15 cellular contexts compared by ENCODE assay signal in genomic region chr1:96587222-96587621, GRCh38.
DNase-seq lines count a peak whose midpoint lies in the region; ATAC-seq and TF ChIP-seq lines count a peak whose summit lies in the region.
"Had no signal": no experiment of that assay in that cellular context is flagged by ENCODE, and none has a peak within 500 bp of the region (broad histone marks: within the 10 kb centered on the region; RNA-seq: fewer than 3 reads in every experiment).

No MANE protein-coding gene starts in this region.

- H3K4me2 ChIP-seq in BLaER1, result peak overlapping the region; percentile 51

- H4K20me1 ChIP-seq in BLaER1, result no peaks in the 10 kb centered on the region

- H3K4me1 ChIP-seq in BLaER1 (peaks cover 24% of the 10 kb centered on the region), breast epithelium (no peaks in the 10 kb centered on the region)

- no peak for TF ChIP-seq POLR2A in breast epithelium (IDR thresholded peaks at IDR 0.05)

- H3K9me3 ChIP-seq in BLaER1 (no peaks in the 10 kb centered on the region), breast epithelium (no peaks in the 10 kb centered on the region)

- no peak for ATAC-seq in stimulated activated naive CD8-positive, alpha-beta T cell treated with anti-CD3 and anti-CD28 coated beads, Interleukin-15, Interleukin-2, amounts not matched to agents 100 U/mL and 50 U/mL, for 24 hours
- ATAC-seq: GM12878, K562 had no signal

- H3K4me3 ChIP-seq in BLaER1 (no peak overlapping the region), breast epithelium (no peak overlapping the region)
- H3K4me3 ChIP-seq in Jurkat, Clone E6-1 (ENCODE audit: low read length), result no peak overlapping the region
- H3K4me3 ChIP-seq: GM12878, K562 had no signal

- H3K36me3 ChIP-seq in BLaER1, result no peaks in the 10 kb centered on the region
- H3K36me3 ChIP-seq in breast epithelium, result no peaks in the 10 kb centered on the region

- no peak overlapping the region for H3K27ac ChIP-seq in BLaER1
- no peak overlapping the region for H3K27ac ChIP-seq in breast epithelium
- H3K27ac ChIP-seq: 22Rv1 had no signal

- H3K27me3 ChIP-seq in BLaER1 (no peaks in the 10 kb centered on the region), breast epithelium (no peaks in the 10 kb centered on the region)

- peak; percentile 14 for DNase-seq in Jurkat, Clone E6-1 (ENCODE audit: low read depth, low spot score)
- peak; percentile 52 for DNase-seq in medulla oblongata (ENCODE audit: extremely low spot score)
- peak; percentile 48 for DNase-seq in superior temporal gyrus (ENCODE audit: extremely low spot score)
- DNase-seq in stimulated activated naive CD8-positive, alpha-beta T cell treated with anti-CD3 and anti-CD28 coated beads, Interleukin-15, Interleukin-2, amounts not matched to agents 100 U/mL and 50 U/mL, for 24 hours, result no peak
- no peak for DNase-seq in HuH-7 (ENCODE audit: low spot score)
- DNase-seq in breast epithelium (ENCODE audit: low spot score in 2 of 2), result no peak
- DNase-seq: Calu3; CD4-positive, alpha-beta T cell; DMS 273 treated with DMSO at 0.1 percent for 48 hours; GOT3; H9 had no signal

- H3K9ac ChIP-seq in BLaER1, result no peak overlapping the region

- intact Hi-C loops in breast epithelium (cut with DNase I; ENCODE audit: low total_unique reads), result no loop called here

- TF ChIP-seq CTCF in breast epithelium (IDR thresholded peaks at IDR 0.05), result no peak

Comparison
In these comparisons a context has a peak if more than half of its experiments do, and no peak if none do; other contexts are left out.
1. DNase-seq: peak in Jurkat, Clone E6-1 (single experiment), medulla oblongata (single experiment) and superior temporal gyrus (single experiment); none in stimulated activated naive CD8-positive, alpha-beta T cell treated with anti-CD3 and anti-CD28 coated beads, Interleukin-15, Interleukin-2, amounts not matched to agents 100 U/mL and 50 U/mL, for 24 hours (single experiment), HuH-7 (single experiment) and breast epithelium (0 of 2).